1 cellular context compared by ENCODE assay signal in genomic region chr14:73713804-73714655, GRCh38.
TF ChIP-seq lines count a peak whose summit lies in the region.

PNMA1 (minus strand) TSS chr14:73714384; CDS start chr14:73713639, 745 bp downstream.

TF ChIP-seq in K562, 482 proteins besides CTCF, POLR2A, EP300 and RAD21 (continued from another document and continues in another):
- TF ChIP-seq REST (CRISPR knock-in tag; IDR thresholded peaks at IDR 0.05; ENCODE audit: low read depth) (peak; percentile 22; the same call in 1 of the 2 replicates), ZBTB17 (CRISPR knock-in tag; IDR thresholded peaks at IDR 0.05) (peak; percentile 71; the same call in 1 of the 2 replicates), MED1 (CRISPR knock-in tag; IDR thresholded peaks at IDR 0.05; ENCODE audit: borderline replicate concordance) (no peak), CTCFL (IDR thresholded peaks at IDR 0.05; ENCODE audit: borderline replicate concordance, insufficient read depth, low read depth, low read length, poor library complexity, severe bottlenecking) (no peak), ZBTB7A (IDR thresholded peaks at IDR 0.05; ENCODE audit: borderline replicate concordance, control insufficient read depth, low read depth, low read length) (peak; percentile 63; the same call in 1 of the 2 replicates), PML (IDR thresholded peaks at IDR 0.05; ENCODE audit: low read length) (peak; percentile 58; the same call in 1 of the 2 replicates), CBX3 (IDR thresholded peaks at IDR 0.05; ENCODE audit: borderline replicate concordance in 1 of 2, low read length in 2 of 2) (no peak), GMEB1 (CRISPR knock-in tag; IDR thresholded peaks at IDR 0.05) (0 out of 2 replicates have a peak, but pooled peaks have one; percentile 35), BHLHE40 (IDR thresholded peaks at IDR 0.05; ENCODE audit: low read length) (peak; percentile 36; the same call in 1 of the 2 replicates), MLX (CRISPR knock-in tag; conservative IDR thresholded peaks at IDR 0.05) (no peak), TAF9B (IDR thresholded peaks at IDR 0.05; ENCODE audit: partially characterized antibody) (no peak), ZNF408 (CRISPR knock-in tag; IDR thresholded peaks at IDR 0.05; ENCODE audit: low read depth) (no peak), TOE1 (IDR thresholded peaks at IDR 0.05; ENCODE audit: borderline replicate concordance) (peak; percentile 41; the same call in 1 of the 2 replicates), TOE1 (CRISPR knock-in tag; IDR thresholded peaks at IDR 0.05; ENCODE audit: borderline replicate concordance, low read depth) (no peak), ZC3H8 (IDR thresholded peaks at IDR 0.05) (no peak), SETDB1 (IDR thresholded peaks at IDR 0.05; ENCODE audit: low read length) (no peak), LCOR (CRISPR knock-in tag; IDR thresholded peaks at IDR 0.05) (no peak), TCF7L2 (IDR thresholded peaks at IDR 0.05; ENCODE audit: low read depth, low read length) (peak; percentile 47; the same call in 1 of the 2 replicates), JUND (IDR thresholded peaks at IDR 0.05; ENCODE audit: borderline replicate concordance, low read depth, low read length) (no peak), JUND (tag; IDR thresholded peaks at IDR 0.05; ENCODE audit: borderline replicate concordance, low read depth, low read length) (no peak), CUX1 (CRISPR knock-in tag; IDR thresholded peaks at IDR 0.05) (no peak), DNMT1 (IDR thresholded peaks at IDR 0.05) (no peak), DPF2 (IDR thresholded peaks at IDR 0.05) (no peak), ZNF668 (CRISPR knock-in tag; IDR thresholded peaks at IDR 0.05) (no peak), SRSF9 (IDR thresholded peaks at IDR 0.05; ENCODE audit: borderline replicate concordance, low read depth, low read length) (no peak), SIX5 (IDR thresholded peaks at IDR 0.05; ENCODE audit: borderline replicate concordance in 1 of 2, insufficient read depth in 1 of 2, low read depth in 1 of 2, low read length in 2 of 2) (no peak), GABPA (tag; conservative IDR thresholded peaks at IDR 0.05; ENCODE audit: low read depth) (no peak), XRCC4 (IDR thresholded peaks at IDR 0.05; ENCODE audit: extremely low read depth, insufficient read depth, insufficient read length) (no peak), MGA (IDR thresholded peaks at IDR 0.05) (peak; percentile 70), SRSF1 (IDR thresholded peaks at IDR 0.05; ENCODE audit: low read depth, low read length) (no peak), EGR1 (conservative IDR thresholded peaks at IDR 0.05) (peak; percentile 40), BMI1 (IDR thresholded peaks at IDR 0.05; ENCODE audit: low read length) (0 out of 2 replicates have a peak, but pooled peaks have one; percentile 59)
